ENCODE assay signal across 1 cellular context in genomic region chr2:9975805-9976447, GRCh38.
TF ChIP-seq lines count a peak whose summit lies in the region.

No MANE protein-coding gene starts in this region.

TF ChIP-seq in GM23338, 12 proteins besides CTCF, POLR2A, EP300 and RAD21 (continued from another document):
- TF ChIP-seq STAT1 (IDR thresholded peaks at IDR 0.05; ENCODE audit: unreplicated experiment) (no peak), NANOG (IDR thresholded peaks at IDR 0.05; ENCODE audit: borderline replicate concordance) (no peak), ZNF331 (CRISPR knock-in tag; IDR thresholded peaks at IDR 0.05; ENCODE audit: low read depth) (no peak), EZH2 (IDR thresholded peaks at IDR 0.05; ENCODE audit: low read depth, unreplicated experiment) (no peak)
